Comparison of ENCODE assay signal across 19 cellular contexts in genomic region chr10:116926426-116926825, GRCh38.
DNase-seq lines count a peak whose midpoint lies in the region; TF ChIP-seq lines count a peak whose summit lies in the region.
"Had no signal": no experiment of that assay in that cellular context is flagged by ENCODE, and none has a peak within 500 bp of the region (broad histone marks: within the 10 kb centered on the region; RNA-seq: fewer than 3 reads in every experiment).

No MANE protein-coding gene starts in this region.

- no peaks in the 10 kb centered on the region for H3K27me3 ChIP-seq in A673 (replicated peaks; ENCODE audit: insufficient read depth, low read depth, low read length, poor library complexity)

- no peaks in the 10 kb centered on the region for H3K9me3 ChIP-seq in A673 (ENCODE audit: low read depth, low read length, poor library complexity, severe bottlenecking)

- H3K27ac ChIP-seq in A673 (ENCODE audit: low read depth, low read length, poor library complexity, severe bottlenecking), result no peak overlapping the region
- H3K27ac ChIP-seq: 22Rv1 had no signal

- DNase-seq in A673 (ENCODE audit: low spot score), result peak; percentile 24
- peak; percentile 23 for DNase-seq in astrocyte of the hippocampus (ENCODE audit: low read depth, low spot score)
- peak; percentile 16 for DNase-seq in kidney tubule cell (ENCODE audit: low spot score)
- DNase-seq in retinal pigment epithelial cell (ENCODE audit: low read depth), result peak; percentile 80
- DNase-seq in hepatic stellate cell (ENCODE audit: low spot score), result no peak
- no peak for DNase-seq in NCI-H226
- no peak for DNase-seq in ACHN
- DNase-seq in HFFc6, result no peak
- DNase-seq: C1 segment of cervical spinal cord; CD4-positive, CD25-positive, alpha-beta regulatory T cell; CD8-positive, alpha-beta T cell; DMS 273 treated with DMSO at 0.1 percent for 48 hours; DMS79; EL; GDM1; H9 had no signal

- CTCF ChIA-PET in A673 (lab: Charles Lee), result interaction anchor here (0.6 kb wide), 1 partner anchor 15 kb away, joined by 3 read pairs; no protein-coding TSS in a partner anchor

- no peak for TF ChIP-seq CTCF in A673 (conservative IDR thresholded peaks at IDR 0.05; ENCODE audit: low read depth, low read length)
- TF ChIP-seq CTCF in retinal pigment epithelial cell (conservative IDR thresholded peaks at IDR 0.05; ENCODE audit: low read depth, low read length), result no peak
- no peak for TF ChIP-seq CTCF in HFFc6 (IDR thresholded peaks at IDR 0.05)

- no peaks in the 10 kb centered on the region for H3K27me3 Mint-ChIP-seq in HFFc6 (ENCODE audit: insufficient read depth)
- H3K27me3 Mint-ChIP-seq: CD4-positive, CD25-positive, alpha-beta regulatory T cell had no signal

- in situ Hi-C loops in ACHN (cut with HindIII; ENCODE audit: low pct_ligation_motif_present, low pct_unique_long_range_greater_than_20kb, low sequenced_read_pairs), result no loop called here

- H3K4me3 Mint-ChIP-seq in HFFc6, result no peak overlapping the region
- H3K4me3 Mint-ChIP-seq: CD4-positive, CD25-positive, alpha-beta regulatory T cell; CD8-positive, alpha-beta T cell; GM23338; H9 had no signal

- H3K4me3 ChIP-seq in A673 (ENCODE audit: low read depth, low read length, poor library complexity, severe bottlenecking), result no peak overlapping the region
- H3K4me3 ChIP-seq in retinal pigment epithelial cell (ENCODE audit: low read length), result no peak overlapping the region
- H3K4me3 ChIP-seq: GM12878, GM23338 had no signal

- H3K9me3 Mint-ChIP-seq in HFFc6, result no peaks in the 10 kb centered on the region
- H3K9me3 Mint-ChIP-seq: CD4-positive, CD25-positive, alpha-beta regulatory T cell; CD8-positive, alpha-beta T cell; GM23338; H9 had no signal

- no peaks in the 10 kb centered on the region for H3K4me1 Mint-ChIP-seq in HFFc6 (ENCODE audit: low read depth)
- H3K4me1 Mint-ChIP-seq: CD4-positive, CD25-positive, alpha-beta regulatory T cell had no signal

- no peak overlapping the region for H3K27ac Mint-ChIP-seq in HFFc6
- H3K27ac Mint-ChIP-seq: CD4-positive, CD25-positive, alpha-beta regulatory T cell; CD8-positive, alpha-beta T cell; GM23338 had no signal

- H3K36me3 Mint-ChIP-seq in HFFc6 (ENCODE audit: low read depth), result peaks cover 7% of the 10 kb centered on the region; the same call in 1 of the 2 replicates
- H3K36me3 Mint-ChIP-seq: CD4-positive, CD25-positive, alpha-beta regulatory T cell; CD8-positive, alpha-beta T cell had no signal

- H3K36me3 ChIP-seq in A673 (ENCODE audit: insufficient read depth, low read length, poor library complexity, severe bottlenecking), result peaks cover 20% of the 10 kb centered on the region

- POLR2A ChIA-PET in A673 (lab: Charles Lee; ENCODE audit: low non-redundant PET), result no interaction called here

- BruUV-seq in A673 (replicated peaks; lab: Mats Ljungman, UMichigan), result no TSS peak

- H3K4me1 ChIP-seq in A673 (ENCODE audit: insufficient read depth, low read length, poor library complexity, severe bottlenecking), result no peaks in the 10 kb centered on the region

- intact Hi-C loops in A673 (cut with micrococcal nuclease; ENCODE audit: unreplicated experiment), result no loop called here

Comparison
In these comparisons a context has a peak if more than half of its experiments do, and no peak if none do; other contexts are left out.
1. DNase-seq: peak in A673 (single experiment), astrocyte of the hippocampus (single experiment), kidney tubule cell (single experiment) and retinal pigment epithelial cell (single experiment); none in hepatic stellate cell (single experiment), NCI-H226 (single experiment), ACHN (single experiment) and HFFc6 (single experiment).